ENCODE assay signal across 14 cellular contexts in genomic region chr9:23622396-23622795, GRCh38.
"Had no signal": no experiment of that assay in that cellular context is flagged by ENCODE, and none has a peak within 500 bp of the region (broad histone marks: within the 10 kb centered on the region; RNA-seq: fewer than 3 reads in every experiment).

No MANE protein-coding gene starts in this region.

- H3K27ac ChIP-seq: ascending aorta, breast epithelium, coronary artery, esophagus muscularis mucosa, hepatocyte, upper lobe of right lung had no signal

- H3K9me3 ChIP-seq: ascending aorta, breast epithelium, esophagus muscularis mucosa, upper lobe of right lung had no signal

- H3K27me3 ChIP-seq: ascending aorta, breast epithelium, esophagus muscularis mucosa, hepatocyte, upper lobe of right lung had no signal

- H3K4me1 ChIP-seq: ascending aorta, breast epithelium, esophagus muscularis mucosa, upper lobe of right lung had no signal

- ATAC-seq: left colon; natural killer cell treated with Interleukin-12 subunit alpha and Interleukin-12 subunit beta and Interleukin-15 and Interleukin-18, amount 100 ng/mL, for 72 hours; stimulated activated naive B cell treated with anti-CD40 and anti-IgM and Interleukin-4, amounts not matched to agents 10 μg/mL and 1 μg/mL and 100 μg/mL, for 72 hours; T-cell; upper lobe of right lung had no signal

- H3K36me3 ChIP-seq: ascending aorta, breast epithelium, esophagus muscularis mucosa, upper lobe of right lung had no signal

- DNase-seq: activated CD4-positive, alpha-beta T cell treated with anti-CD3 and anti-CD28 coated beads, Interleukin-2, amount 50 U/mL, for 4 hours; activated gamma-delta T cell; left colon; nucleus accumbens; stimulated activated naive B cell treated with anti-CD40 and anti-IgM and Interleukin-4, amounts not matched to agents 10 μg/mL and 1 μg/mL and 100 μg/mL, for 72 hours; T-cell; upper lobe of right lung had no signal

- H3K4me3 ChIP-seq: ascending aorta, breast epithelium, coronary artery, esophagus muscularis mucosa, hepatocyte, lung, upper lobe of right lung had no signal
